In the genomic region with DNA sequence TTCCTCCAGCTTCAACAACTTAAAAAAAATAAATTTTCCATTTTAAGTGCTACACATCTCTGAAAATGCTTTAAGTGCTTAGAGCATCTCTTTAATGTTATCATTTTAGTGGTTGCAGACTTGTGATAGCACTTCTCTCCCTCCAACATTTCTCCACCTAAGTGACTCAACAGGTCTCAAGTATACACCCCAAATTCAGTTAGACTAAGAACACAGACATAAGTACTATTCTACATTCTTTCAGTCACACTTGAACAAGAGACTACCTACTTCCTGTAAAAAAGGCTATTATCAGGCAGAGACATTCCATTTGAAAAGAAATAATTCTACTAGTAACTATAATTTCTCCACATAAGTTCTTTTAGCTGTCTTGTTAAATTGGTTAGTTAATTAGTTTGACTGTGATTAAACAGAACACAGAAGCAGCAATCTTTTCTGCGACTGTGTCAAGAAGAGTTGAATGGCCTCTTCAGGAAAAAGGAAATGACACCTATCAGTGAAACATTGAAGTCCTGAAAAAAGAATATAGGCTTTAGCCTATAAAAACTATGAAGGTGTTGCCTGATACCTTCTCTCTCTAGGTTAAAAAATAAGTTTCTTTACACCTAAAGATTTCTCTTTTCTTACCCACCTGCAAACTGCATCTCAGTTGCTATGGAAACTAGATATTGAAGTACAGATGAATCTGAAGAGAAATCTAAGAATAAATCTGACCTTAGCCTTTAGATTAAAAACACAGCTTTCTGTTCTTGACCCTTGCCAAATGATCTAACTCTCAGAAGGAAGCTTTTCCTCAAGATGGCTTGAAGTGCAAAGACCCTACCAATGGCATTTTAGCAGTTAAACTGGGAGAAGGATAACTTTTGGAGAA, we compare ENCODE assay signal across 1 cellular context.
TF ChIP-seq lines count a peak whose summit lies in the region.

No MANE protein-coding gene starts in this region.

TF ChIP-seq in endothelial cell of umbilical vein, 7 proteins besides CTCF, POLR2A, EP300 and RAD21 (continued from another document):
- no peak for TF ChIP-seq FOS (IDR thresholded peaks at IDR 0.05; ENCODE audit: borderline replicate concordance, insufficient read depth, low read length)
